In genomic region chr16:85104821-85105391, GRCh38 we compare ENCODE assay signal across 9 cellular contexts. TPM values are rescaled to one million over a fixed set of nuclear protein-coding genes. Genes with fewer than 3 reads are reported as not detected.
DNase-seq lines count a peak whose midpoint lies in the region; ATAC-seq and TF ChIP-seq lines count a peak whose summit lies in the region.
"Had no signal": no experiment of that assay in that cellular context is flagged by ENCODE, and none has a peak within 500 bp of the region (broad histone marks: within the 10 kb centered on the region; RNA-seq: fewer than 3 reads in every experiment).

No MANE protein-coding gene starts in this region.

- intact Hi-C loops in activated CD4-positive, alpha-beta T cell treated with anti-CD3 and anti-CD28 coated beads for 36 hours (cut with DNase I, micrococcal nuclease): no loop called here
- intact Hi-C loops in dendritic cell treated with granulocyte-macrophage colony-stimulating factor and Interleukin-4, amounts not matched to agents 40 ng/mL and 50 ng/mL, for 4 days (cut with micrococcal nuclease): no loop called here

- no peak overlapping the region for H3K27ac ChIP-seq in mesendoderm (ENCODE audit: low read depth, low read length)

- no peak overlapping the region for H4K5ac ChIP-seq in mesendoderm (ENCODE audit: low read length)

- H3K79me1 ChIP-seq in mesendoderm (ENCODE audit: low read length): no peaks in the 10 kb centered on the region

- POLR2A ChIA-PET in activated CD4-positive, alpha-beta T cell treated with anti-CD3 and anti-CD28 coated beads for 36 hours (lab: Charles Lee): no interaction called here

- no peak overlapping the region for H3K23ac ChIP-seq in mesendoderm (ENCODE audit: low read length)

- H3K36me3 ChIP-seq in mesendoderm (ENCODE audit: control insufficient read depth, insufficient read depth, low read length): no peaks in the 10 kb centered on the region

- no peak overlapping the region for H2BK120ac ChIP-seq in mesendoderm (ENCODE audit: low read depth, low read length)

- TF ChIP-seq CTCF in NB4 (IDR thresholded peaks at IDR 0.05; ENCODE audit: low read depth, low read length): peak; percentile 2

- H3K18ac ChIP-seq in mesendoderm (ENCODE audit: low read length): no peak overlapping the region

- H3K27me3 ChIP-seq in mesendoderm (ENCODE audit: insufficient read depth, low read length, poor library complexity): no peaks in the 10 kb centered on the region

- DNase-seq in activated CD4-positive, alpha-beta T cell treated with anti-CD3 and anti-CD28 coated beads for 36 hours: peak; percentile 18
- no peak for DNase-seq in activated CD4-positive, alpha-beta T cell treated with anti-CD3 and anti-CD28 coated beads for 4 hours
- DNase-seq in NB4 (ENCODE audit: low read depth): peak; percentile 62
- DNase-seq in stimulated activated CD8-positive, alpha-beta memory T cell treated with anti-CD3 and anti-CD28 coated beads, Interleukin-12 subunit alpha, Interleukin-12 subunit beta, amount 100 ng/mL, for 4 hours (ENCODE audit: low read depth): peak; percentile 8
- no peak for DNase-seq in NCI-H2081 treated with DMSO at 0.1 percent for 48 hours (lab: John Stamatoyannopoulos, UW)
- DNase-seq in NCI-H69 (lab: John Stamatoyannopoulos, UW): no peak
- DNase-seq in mesendoderm: no peak

- peak overlapping the region; percentile 65 for H3K27ac Mint-ChIP-seq in activated CD4-positive, alpha-beta T cell treated with anti-CD3 and anti-CD28 coated beads for 36 hours
- peak overlapping the region; percentile 8 for H3K27ac Mint-ChIP-seq in dendritic cell treated with granulocyte-macrophage colony-stimulating factor and Interleukin-4, amounts not matched to agents 40 ng/mL and 50 ng/mL, for 4 days

- H4K8ac ChIP-seq in mesendoderm (ENCODE audit: low read depth, low read length): no peak overlapping the region

- no peak overlapping the region for H3K4me3 Mint-ChIP-seq in activated CD4-positive, alpha-beta T cell treated with anti-CD3 and anti-CD28 coated beads for 36 hours
- no peak overlapping the region for H3K4me3 Mint-ChIP-seq in dendritic cell treated with granulocyte-macrophage colony-stimulating factor and Interleukin-4, amounts not matched to agents 40 ng/mL and 50 ng/mL, for 4 days

- no peaks in the 10 kb centered on the region for H3K79me2 ChIP-seq in mesendoderm (ENCODE audit: control insufficient read depth, insufficient read depth, low read length)

- peak; percentile 66 for ATAC-seq in activated CD4-positive, alpha-beta T cell treated with anti-CD3 and anti-CD28 coated beads for 36 hours

- H3K4me2 ChIP-seq in mesendoderm (ENCODE audit: low read length): no peak overlapping the region

- H3K36me3 Mint-ChIP-seq in activated CD4-positive, alpha-beta T cell treated with anti-CD3 and anti-CD28 coated beads for 36 hours (ENCODE audit: low read depth): no peaks in the 10 kb centered on the region
- H3K36me3 Mint-ChIP-seq in dendritic cell treated with granulocyte-macrophage colony-stimulating factor and Interleukin-4, amounts not matched to agents 40 ng/mL and 50 ng/mL, for 4 days (ENCODE audit: low read depth): no peaks in the 10 kb centered on the region

- WGBS in mesendoderm (ENCODE audit: extremely low coverage, insufficient coverage, low lambda C conversion rate): no CpG with 5 or more reads among the region's 11 CpGs

- H3K9ac ChIP-seq in mesendoderm (ENCODE audit: low read length): no peak overlapping the region

- H3K4ac ChIP-seq in mesendoderm (ENCODE audit: low read depth, low read length): no peak overlapping the region

- no peak overlapping the region for H3K56ac ChIP-seq in mesendoderm (ENCODE audit: low read length)

- no peak overlapping the region for H2AK5ac ChIP-seq in mesendoderm (ENCODE audit: low read length)

- H3K9me3 Mint-ChIP-seq in activated CD4-positive, alpha-beta T cell treated with anti-CD3 and anti-CD28 coated beads for 36 hours (ENCODE audit: low read depth): no peaks in the 10 kb centered on the region
- H3K9me3 Mint-ChIP-seq in dendritic cell treated with granulocyte-macrophage colony-stimulating factor and Interleukin-4, amounts not matched to agents 40 ng/mL and 50 ng/mL, for 4 days: no peaks in the 10 kb centered on the region

- no peaks in the 10 kb centered on the region for H3K4me1 ChIP-seq in mesendoderm (ENCODE audit: control insufficient read depth, low read depth, low read length)

- H2BK15ac ChIP-seq in mesendoderm (replicated peaks; ENCODE audit: low read depth): no peak overlapping the region

- peaks cover 30% of the 10 kb centered on the region for H3K4me1 Mint-ChIP-seq in activated CD4-positive, alpha-beta T cell treated with anti-CD3 and anti-CD28 coated beads for 36 hours
- H3K4me1 Mint-ChIP-seq in dendritic cell treated with granulocyte-macrophage colony-stimulating factor and Interleukin-4, amounts not matched to agents 40 ng/mL and 50 ng/mL, for 4 days (ENCODE audit: low read depth): peaks cover 52% of the 10 kb centered on the region

- H3K4me3 ChIP-seq in NB4 (ENCODE audit: low read depth, low read length): no peak overlapping the region
- no peak overlapping the region for H3K4me3 ChIP-seq in mesendoderm (ENCODE audit: low read length)

- TF ChIP-seq POLR2A in NB4 (IDR thresholded peaks at IDR 0.05; ENCODE audit: extremely low read depth, insufficient read length): no peak

- CTCF ChIA-PET in activated CD4-positive, alpha-beta T cell treated with anti-CD3 and anti-CD28 coated beads for 36 hours (lab: Charles Lee): interaction anchor here (0.8 to 1.3 kb wide), 3 partner anchors 10 to 49 kb away, joined by 3 to 9 read pairs (median 3); no protein-coding TSS in a partner anchor

- no peak overlapping the region for H2BK5ac ChIP-seq in mesendoderm (ENCODE audit: low read length)

- no peaks in the 10 kb centered on the region for H3K27me3 Mint-ChIP-seq in activated CD4-positive, alpha-beta T cell treated with anti-CD3 and anti-CD28 coated beads for 36 hours
- peaks cover 3% of the 10 kb centered on the region for H3K27me3 Mint-ChIP-seq in dendritic cell treated with granulocyte-macrophage colony-stimulating factor and Interleukin-4, amounts not matched to agents 40 ng/mL and 50 ng/mL, for 4 days

RNA-seq across cellular contexts. Expression of gene CIBAR2, which starts 7.4 kb away (rescaled TPM):
- not detected for total RNA-seq in activated CD4-positive, alpha-beta T cell treated with anti-CD3 and anti-CD28 coated beads for 36 hours
- 0.07 TPM for polyA plus RNA-seq in mesendoderm (2013, experiment 1 of 2)
- polyA plus RNA-seq in mesendoderm (2013, experiment 2 of 2): not detected
- total RNA-seq: H4 had no signal

Comparison
In these comparisons a context has a peak if more than half of its experiments do, and no peak if none do; other contexts are left out.
1. DNase-seq: peak in activated CD4-positive, alpha-beta T cell treated with anti-CD3 and anti-CD28 coated beads for 36 hours (single experiment), NB4 (single experiment) and stimulated activated CD8-positive, alpha-beta memory T cell treated with anti-CD3 and anti-CD28 coated beads, Interleukin-12 subunit alpha, Interleukin-12 subunit beta, amount 100 ng/mL, for 4 hours (single experiment); none in activated CD4-positive, alpha-beta T cell treated with anti-CD3 and anti-CD28 coated beads for 4 hours (0 of 2), NCI-H2081 treated with DMSO at 0.1 percent for 48 hours (single experiment), NCI-H69 (single experiment) and mesendoderm (single experiment).